15 cellular contexts compared by ENCODE assay signal in the genomic region with DNA sequence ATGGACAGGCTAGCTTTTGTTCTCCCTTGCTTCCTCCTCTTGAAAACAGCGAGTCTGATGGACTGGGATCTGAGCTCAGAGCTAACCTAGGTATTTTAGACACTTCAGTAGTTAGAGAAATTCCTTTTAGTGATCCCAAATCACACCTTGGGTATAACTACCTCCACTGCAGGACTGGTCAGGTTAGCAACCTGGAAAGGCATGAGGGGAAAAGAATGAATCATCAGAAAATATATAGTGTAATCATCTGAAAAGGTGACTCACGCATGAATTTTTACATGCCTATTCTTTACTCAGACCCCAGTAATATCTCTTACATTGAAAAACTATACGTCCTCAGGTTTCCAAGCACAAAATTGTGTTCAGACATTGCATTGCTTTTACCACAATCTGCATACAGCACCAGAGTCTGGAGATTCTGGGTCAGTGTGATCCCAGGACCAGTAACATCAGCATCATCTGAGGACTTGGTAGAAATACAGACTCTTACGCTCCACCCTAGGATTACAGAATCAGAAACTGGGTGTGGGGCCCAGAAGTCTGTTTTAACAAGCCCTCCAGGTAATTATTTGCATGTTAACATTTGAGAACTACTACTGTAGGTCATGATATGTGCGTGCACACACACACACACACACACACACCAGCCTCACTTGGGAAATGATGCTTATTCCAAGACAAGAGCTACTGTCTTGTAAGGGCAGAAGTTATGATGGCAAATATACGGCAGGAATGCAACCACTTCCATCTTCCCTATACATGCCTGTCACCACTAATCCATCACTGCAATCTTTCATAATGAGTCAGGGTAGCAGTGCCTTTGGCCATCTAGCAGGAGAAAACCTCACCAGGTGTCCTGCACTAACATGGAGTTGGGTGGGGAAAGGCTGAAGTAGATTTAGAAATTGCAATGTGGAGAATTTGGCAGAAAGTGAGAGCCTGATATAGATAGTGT.
DNase-seq lines count a peak whose midpoint lies in the region; ATAC-seq and TF ChIP-seq lines count a peak whose summit lies in the region.
"Had no signal": no experiment of that assay in that cellular context is flagged by ENCODE, and none has a peak within 500 bp of the region (broad histone marks: within the 10 kb centered on the region; RNA-seq: fewer than 3 reads in every experiment).

No MANE protein-coding gene starts in this region.

- POLR2A ChIA-PET in Caco-2 (lab: Charles Lee), result interaction anchor here (0.6 kb wide), 1 partner anchor 95 kb away, joined by 3 read pairs; no protein-coding TSS in a partner anchor

- H4K5ac ChIP-seq in H9 (ENCODE audit: insufficient read length, low read depth, low read length), result no peak overlapping the region

- no peak overlapping the region for H2BK20ac ChIP-seq in H9 (ENCODE audit: low read depth, low read length, poor library complexity, severe bottlenecking)

- H3K27me3 ChIP-seq in Caco-2 (replicated peaks; ENCODE audit: control insufficient read depth, insufficient read depth, low read length) (no peaks in the 10 kb centered on the region), H9 (ENCODE audit: insufficient read depth, low read length) (no peaks in the 10 kb centered on the region)
- H3K27me3 ChIP-seq: ascending aorta, stomach had no signal

- no peak overlapping the region for H3K4ac ChIP-seq in H9 (ENCODE audit: low read depth, low read length)

- no peaks in the 10 kb centered on the region for H3K36me3 ChIP-seq in Caco-2 (ENCODE audit: control insufficient read depth, insufficient read depth, low read length)
- H3K36me3 ChIP-seq: ascending aorta, stomach had no signal

- no peaks in the 10 kb centered on the region for H4K20me1 ChIP-seq in H9 (ENCODE audit: control insufficient read depth, insufficient read depth, insufficient read length)

- TF ChIP-seq CTCF in Caco-2 (IDR thresholded peaks at IDR 0.05; ENCODE audit: insufficient read depth in 1 of 2, low read depth in 1 of 2, low read length in 1 of 2, severe bottlenecking in 1 of 2, unreplicated experiment in 1 of 2) (no peak), astrocyte of the spinal cord (IDR thresholded peaks at IDR 0.05; ENCODE audit: low read depth, low read length) (no peak), H9 (conservative IDR thresholded peaks at IDR 0.05) (no peak)

- H2AFZ ChIP-seq in H9 (ENCODE audit: low read length), result no peak overlapping the region

- H2BK15ac ChIP-seq in H9 (ENCODE audit: low read depth, low read length), result no peak overlapping the region

- DNase-seq in Caco-2 (peak; percentile 22 to 45), LHCN-M2 (ENCODE audit: low read depth) (peak; percentile 3), astrocyte of the spinal cord (ENCODE audit: low read depth, low spot score) (peak; percentile 14), kidney tubule cell (ENCODE audit: low spot score) (peak; percentile 87), H9 (no peak)
- DNase-seq in activated naive CD4-positive, alpha-beta T cell treated with anti-CD3 and anti-CD28 coated beads, Interleukin-2, amount 10 ng/mL, durations not matched to agents 7 days and 5 days, result no peak
- DNase-seq in NK-92 treated with Interleukin-12 subunit alpha and Interleukin-12 subunit beta, amount 100 ng/mL, for 24 hours (lab: John Stamatoyannopoulos, UW), result no peak
- DNase-seq: activated CD8-positive, alpha-beta T cell treated with anti-CD3 and anti-CD28 coated beads, Interleukin-2, amount 10 ng/mL, durations not matched to agents 7 days and 5 days; AML-193; immature natural killer cell; NCI-H1092; occipital lobe; stomach had no signal

- H3K9me3 Mint-ChIP-seq in Caco-2 (ENCODE audit: unreplicated experiment), result peaks cover 6% of the 10 kb centered on the region
- no peaks in the 10 kb centered on the region for H3K9me3 Mint-ChIP-seq in activated naive CD4-positive, alpha-beta T cell treated with anti-CD3 and anti-CD28 coated beads, Interleukin-2, amount 10 ng/mL, durations not matched to agents 7 days and 5 days
- H3K9me3 Mint-ChIP-seq in H9, result no peaks in the 10 kb centered on the region
- H3K9me3 Mint-ChIP-seq: immature natural killer cell had no signal

- no peak overlapping the region for H3K27ac ChIP-seq in H9 (ENCODE audit: insufficient read length, low read depth, low read length)
- H3K27ac ChIP-seq: ascending aorta, stomach had no signal

- no peak overlapping the region for H3K4me3 ChIP-seq in Caco-2 (ENCODE audit: low read depth, low read length)
- H3K4me3 ChIP-seq in astrocyte of the spinal cord (ENCODE audit: low read depth, low read length), result no peak overlapping the region
- H3K4me3 ChIP-seq: ascending aorta, stomach had no signal

- H3K18ac ChIP-seq in H9 (ENCODE audit: insufficient read length, low read depth, low read length), result no peak overlapping the region

- H3T11ph ChIP-seq in H9 (ENCODE audit: low read length), result no peak overlapping the region

- H3K23ac ChIP-seq in H9 (ENCODE audit: insufficient read length, low read depth, low read length), result no peak overlapping the region

- CTCF ChIA-PET in Caco-2 (lab: Charles Lee), result no interaction called here
- CTCF ChIA-PET in activated naive CD4-positive, alpha-beta T cell treated with anti-CD3 and anti-CD28 coated beads, Interleukin-2, amount 10 ng/mL, durations not matched to agents 7 days and 5 days (lab: Charles Lee), result no interaction called here

- H3K4me3 Mint-ChIP-seq in Caco-2 (ENCODE audit: unreplicated experiment) (no peak overlapping the region), H9 (no peak overlapping the region)
- H3K4me3 Mint-ChIP-seq in activated naive CD4-positive, alpha-beta T cell treated with anti-CD3 and anti-CD28 coated beads, Interleukin-2, amount 10 ng/mL, durations not matched to agents 7 days and 5 days, result no peak overlapping the region
- H3K4me3 Mint-ChIP-seq: activated CD8-positive, alpha-beta T cell treated with anti-CD3 and anti-CD28 coated beads, Interleukin-2, amount 10 ng/mL, durations not matched to agents 7 days and 5 days; immature natural killer cell had no signal

- no CpG with 5 or more reads among the region's 6 CpGs for WGBS in H9 (ENCODE audit: extremely low coverage, insufficient read length, low lambda C conversion rate)

- H3K79me1 ChIP-seq in H9 (ENCODE audit: insufficient read depth, low read depth, low read length, poor library complexity, severe bottlenecking), result no peaks in the 10 kb centered on the region

- H3K4me1 ChIP-seq in Caco-2, result peaks cover 23% of the 10 kb centered on the region
- H3K4me1 ChIP-seq in H9 (ENCODE audit: insufficient read depth, low read length), result no peaks in the 10 kb centered on the region
- H3K4me1 ChIP-seq: ascending aorta, stomach had no signal

- H3K27ac Mint-ChIP-seq in Caco-2 (ENCODE audit: unreplicated experiment) (peak overlapping the region; percentile 46), H9 (no peak overlapping the region)
- H3K27ac Mint-ChIP-seq in activated naive CD4-positive, alpha-beta T cell treated with anti-CD3 and anti-CD28 coated beads, Interleukin-2, amount 10 ng/mL, durations not matched to agents 7 days and 5 days, result no peak overlapping the region
- H3K27ac Mint-ChIP-seq: activated CD8-positive, alpha-beta T cell treated with anti-CD3 and anti-CD28 coated beads, Interleukin-2, amount 10 ng/mL, durations not matched to agents 7 days and 5 days; immature natural killer cell had no signal

- no peak overlapping the region for H2BK5ac ChIP-seq in H9 (ENCODE audit: insufficient read length, low read length)

- intact Hi-C loops in Caco-2 (cut with micrococcal nuclease; ENCODE audit: unreplicated experiment), result no loop called here

- no peak overlapping the region for H3K9ac ChIP-seq in H9 (ENCODE audit: extremely low read depth, insufficient read length, low read length)

- no peaks in the 10 kb centered on the region for H3K36me3 Mint-ChIP-seq in Caco-2 (ENCODE audit: insufficient read depth, unreplicated experiment)
- peaks cover 5% of the 10 kb centered on the region for H3K36me3 Mint-ChIP-seq in activated naive CD4-positive, alpha-beta T cell treated with anti-CD3 and anti-CD28 coated beads, Interleukin-2, amount 10 ng/mL, durations not matched to agents 7 days and 5 days
- no peaks in the 10 kb centered on the region for H3K36me3 Mint-ChIP-seq in H9 (ENCODE audit: insufficient read depth in 1 of 3, low read depth in 3 of 3)
- H3K36me3 Mint-ChIP-seq: immature natural killer cell had no signal

- H3K4me2 ChIP-seq in H9 (ENCODE audit: insufficient read depth, insufficient read length, low read length), result no peak overlapping the region

- H2AK5ac ChIP-seq in H9 (ENCODE audit: insufficient read length, low read length), result no peak overlapping the region

- no peaks in the 10 kb centered on the region for H3K23me2 ChIP-seq in H9 (ENCODE audit: insufficient read length, low read depth, low read length, poor library complexity, severe bottlenecking)

- H3K4me1 Mint-ChIP-seq in Caco-2 (ENCODE audit: low read depth, unreplicated experiment), result peaks cover 25% of the 10 kb centered on the region
- H3K4me1 Mint-ChIP-seq in activated naive CD4-positive, alpha-beta T cell treated with anti-CD3 and anti-CD28 coated beads, Interleukin-2, amount 10 ng/mL, durations not matched to agents 7 days and 5 days, result peaks cover 12% of the 10 kb centered on the region
- no peaks in the 10 kb centered on the region for H3K4me1 Mint-ChIP-seq in H9
- H3K4me1 Mint-ChIP-seq: immature natural killer cell had no signal

- no peak overlapping the region for H2BK12ac ChIP-seq in H9 (ENCODE audit: insufficient read length, low read depth, low read length)

- no peak overlapping the region for H4K8ac ChIP-seq in H9 (replicated peaks; ENCODE audit: insufficient read length, low read depth, low read length)

- no peaks in the 10 kb centered on the region for H3K9me3 ChIP-seq in Caco-2
- H3K9me3 ChIP-seq in H9 (ENCODE audit: control insufficient read depth, low read depth, low read length), result no peaks in the 10 kb centered on the region
- H3K9me3 ChIP-seq: ascending aorta, stomach had no signal

- BruUV-seq in Caco-2 (replicated peaks; lab: Mats Ljungman, UMichigan), result no TSS peak

- no peak for ATAC-seq in GM19324 (IDR thresholded peaks at IDR 0.05; ENCODE audit: low FRiP score, unreplicated experiment)
- ATAC-seq: activated CD8-positive, alpha-beta T cell treated with anti-CD3 and anti-CD28 coated beads, Interleukin-2, amount 10 ng/mL, durations not matched to agents 7 days and 5 days had no signal

- no peak overlapping the region for H4K91ac ChIP-seq in H9 (ENCODE audit: insufficient read length, low read depth, low read length)

- H3K27me3 Mint-ChIP-seq in Caco-2 (ENCODE audit: insufficient read depth, unreplicated experiment), result no peaks in the 10 kb centered on the region
- peaks cover 4% of the 10 kb centered on the region for H3K27me3 Mint-ChIP-seq in activated naive CD4-positive, alpha-beta T cell treated with anti-CD3 and anti-CD28 coated beads, Interleukin-2, amount 10 ng/mL, durations not matched to agents 7 days and 5 days
- H3K27me3 Mint-ChIP-seq in H9 (ENCODE audit: low read depth), result no peaks in the 10 kb centered on the region

- no peaks in the 10 kb centered on the region for H3K79me2 ChIP-seq in H9 (ENCODE audit: insufficient read depth, low read length)

- no peak overlapping the region for H3K14ac ChIP-seq in H9 (ENCODE audit: insufficient read depth, low read length)

- in situ Hi-C loops in astrocyte of the spinal cord (cut with HindIII; ENCODE audit: low sequenced_read_pairs), result no loop called here

- H3K56ac ChIP-seq in H9 (ENCODE audit: insufficient read length, low read depth, low read length), result no peak overlapping the region

- H2BK120ac ChIP-seq in H9 (ENCODE audit: low read depth, low read length, poor library complexity, severe bottlenecking), result no peak overlapping the region

Comparison
In these comparisons a context has a peak if more than half of its experiments do, and no peak if none do; other contexts are left out.
1. DNase-seq: peak in Caco-2 (2 of 2), LHCN-M2 (single experiment), astrocyte of the spinal cord (single experiment) and kidney tubule cell (single experiment); none in activated naive CD4-positive, alpha-beta T cell treated with anti-CD3 and anti-CD28 coated beads, Interleukin-2, amount 10 ng/mL, durations not matched to agents 7 days and 5 days (single experiment), NK-92 treated with Interleukin-12 subunit alpha and Interleukin-12 subunit beta, amount 100 ng/mL, for 24 hours (single experiment) and H9 (single experiment).